ENCODE assay signal across 15 cellular contexts in genomic region chr6:28384143-28384533, GRCh38. TPM values are rescaled to one million over a fixed set of nuclear protein-coding genes. Genes with fewer than 3 reads are reported as not detected.
DNase-seq lines count a peak whose midpoint lies in the region; TF ChIP-seq lines count a peak whose summit lies in the region.
"Had no signal": no experiment of that assay in that cellular context is flagged by ENCODE, and none has a peak within 500 bp of the region (broad histone marks: within the 10 kb centered on the region; RNA-seq: fewer than 3 reads in every experiment).

No MANE protein-coding gene starts in this region.

- H3K4me1 ChIP-seq in ES-I3 (ENCODE audit: insufficient read depth, low read length), result no peaks in the 10 kb centered on the region
- peaks cover 10% of the 10 kb centered on the region for H3K4me1 ChIP-seq in neural progenitor cell
- H3K4me1 ChIP-seq: prostate gland had no signal

- 0 out of 2 replicates have a peak overlapping the region, but pooled peaks have one; percentile 60 for H3K9ac ChIP-seq in ES-I3 (ENCODE audit: low read depth, low read length)
- H3K9ac ChIP-seq in neural progenitor cell, result no peak overlapping the region

- peaks cover 3% of the 10 kb centered on the region for H3K9me3 Mint-ChIP-seq in neural progenitor cell
- H3K9me3 Mint-ChIP-seq: activated CD8-positive, alpha-beta T cell treated with anti-CD3 and anti-CD28 coated beads for 36 hours; immature natural killer cell had no signal

- H3K36me3 ChIP-seq in ES-I3 (ENCODE audit: insufficient read depth, low read length), result peaks cover 20% of the 10 kb centered on the region
- H3K36me3 ChIP-seq in neural progenitor cell, result peaks cover 35% of the 10 kb centered on the region
- H3K36me3 ChIP-seq: prostate gland had no signal

- H3K27ac ChIP-seq in VCaP, result peak overlapping the region; percentile 81
- H3K27ac ChIP-seq in neural progenitor cell, result no peak overlapping the region

- no peak overlapping the region for H3K27ac Mint-ChIP-seq in neural progenitor cell
- H3K27ac Mint-ChIP-seq: activated CD8-positive, alpha-beta T cell treated with anti-CD3 and anti-CD28 coated beads for 36 hours; activated T-helper 2 cell treated with anti-CD3 and anti-CD28 coated beads, Interferon-gamma antibody, Interleukin-2, Interleukin-4, amounts not matched to agents 10 μg/mL and 5 μg/mL and 100 μg/mL, durations not matched to agents 14 hours and 24 hours and 36 hours had no signal

- DNase-seq in neural progenitor cell (ENCODE audit: low spot score) (no peak), inferior parietal cortex (ENCODE audit: extremely low spot score) (no peak), NCI-H446 treated with DMSO at 0.1 percent for 48 hours (lab: John Stamatoyannopoulos, UW) (no peak), Kasumi-1 (lab: John Stamatoyannopoulos, UW) (no peak)
- DNase-seq: aorta, dermis blood vessel endothelial cell, H7, immature natural killer cell, mucosa of descending colon, upper lobe of left lung had no signal

- no peaks in the 10 kb centered on the region for H3K27me3 Mint-ChIP-seq in neural progenitor cell (ENCODE audit: insufficient read depth, low read depth)
- H3K27me3 Mint-ChIP-seq: activated CD8-positive, alpha-beta T cell treated with anti-CD3 and anti-CD28 coated beads for 36 hours had no signal

- H3K4me2 ChIP-seq in neural progenitor cell, result peak overlapping the region; percentile 75

- H3K27me3 ChIP-seq in neural progenitor cell, result no peaks in the 10 kb centered on the region
- H3K27me3 ChIP-seq: upper lobe of left lung had no signal

- H3K4me3 ChIP-seq in neural progenitor cell, result peak overlapping the region; percentile 58
- H3K4me3 ChIP-seq: mucosa of descending colon had no signal

- TF ChIP-seq CTCF in VCaP (conservative IDR thresholded peaks at IDR 0.05) (no peak), neural progenitor cell (IDR thresholded peaks at IDR 0.05) (no peak)

- peaks cover 61% of the 10 kb centered on the region for H3K36me3 Mint-ChIP-seq in neural progenitor cell

- peak overlapping the region; percentile 81 for H3K4me3 Mint-ChIP-seq in neural progenitor cell

- no peak overlapping the region for H2AFZ ChIP-seq in neural progenitor cell (replicated peaks)

- H3F3A ChIP-seq in neural progenitor cell (ENCODE audit: low read depth), result peaks cover 39% of the 10 kb centered on the region

- peaks cover 47% of the 10 kb centered on the region for H4K20me1 ChIP-seq in neural progenitor cell (ENCODE audit: low read depth)

- peaks cover 9% of the 10 kb centered on the region for H3K4me1 Mint-ChIP-seq in neural progenitor cell

- peaks cover 81% of the 10 kb centered on the region for H3K79me2 ChIP-seq in neural progenitor cell (ENCODE audit: low read depth)

- H3K9me3 ChIP-seq in ES-I3 (ENCODE audit: control insufficient read depth, insufficient read depth, low read length) (no peaks in the 10 kb centered on the region), neural progenitor cell (ENCODE audit: low read depth) (no peaks in the 10 kb centered on the region)
- H3K9me3 ChIP-seq: mucosa of descending colon, prostate gland, upper lobe of left lung had no signal

RNA-seq across cellular contexts. Expression of gene ZSCAN12, which starts 15.4 kb away (rescaled TPM):
- total RNA-seq in neural progenitor cell (ENCODE audit: low replicate concordance), result 15.1 and 20.7 TPM in 2 replicates

RNA-seq across cellular contexts. Expression of gene ZKSCAN3, which starts 34.4 kb away (rescaled TPM):
- 9.0 and 12.3 TPM in 2 replicates for total RNA-seq in neural progenitor cell (ENCODE audit: low replicate concordance)

RNA-seq across cellular contexts. Expression of gene ZSCAN31, which starts 48.2 kb away (rescaled TPM):
- 6.6 and 8.3 TPM in 2 replicates for total RNA-seq in neural progenitor cell (ENCODE audit: low replicate concordance)

RNA-seq across cellular contexts. Expression of gene ZSCAN23, which starts 59.2 kb away (rescaled TPM):
- 20.4 and 21.3 TPM in 2 replicates for total RNA-seq in neural progenitor cell (ENCODE audit: low replicate concordance)
